Comparison of ENCODE assay signal across 9 cellular contexts in genomic region chr10:77513783-77514331, GRCh38.
DNase-seq lines count a peak whose midpoint lies in the region; ATAC-seq and TF ChIP-seq lines count a peak whose summit lies in the region.
"Had no signal": no experiment of that assay in that cellular context is flagged by ENCODE, and none has a peak within 500 bp of the region (broad histone marks: within the 10 kb centered on the region; RNA-seq: fewer than 3 reads in every experiment).

No MANE protein-coding gene starts in this region.

- H3K18ac ChIP-seq in neuronal stem cell (ENCODE audit: low read length), result peak overlapping the region; percentile 5

- no peak overlapping the region for H3K9ac ChIP-seq in neuronal stem cell (ENCODE audit: low read depth, low read length, poor library complexity)

- H2AFZ ChIP-seq in neuronal stem cell (ENCODE audit: low read length), result no peak overlapping the region

- no peaks in the 10 kb centered on the region for H3K79me1 ChIP-seq in neuronal stem cell (ENCODE audit: low read depth, low read length)

- no peak for ATAC-seq in HG03196 (IDR thresholded peaks at IDR 0.05; ENCODE audit: unreplicated experiment)
- ATAC-seq: naive thymus-derived CD4-positive, alpha-beta T cell had no signal

- H4K8ac ChIP-seq in neuronal stem cell (ENCODE audit: low read depth, low read length), result no peak overlapping the region

- H3K27ac ChIP-seq in neuronal stem cell (replicated peaks; ENCODE audit: low read length), result no peak overlapping the region

- H4K91ac ChIP-seq in neuronal stem cell (ENCODE audit: low read depth, low read length, poor library complexity), result no peak overlapping the region

- H2BK12ac ChIP-seq in neuronal stem cell (ENCODE audit: low read length), result no peak overlapping the region

- H3K4me3 ChIP-seq in neuronal stem cell (ENCODE audit: low read length in 2 of 2), result no peak overlapping the region

- no peak overlapping the region for H3K4me2 ChIP-seq in neuronal stem cell (ENCODE audit: insufficient read depth, low read length, poor library complexity, severe bottlenecking)

- H2BK120ac ChIP-seq in neuronal stem cell (ENCODE audit: low read depth, low read length), result peak overlapping the region; percentile 64

- H2BK15ac ChIP-seq in neuronal stem cell (ENCODE audit: low read length), result peak overlapping the region; percentile 22

- H3K4me1 ChIP-seq in neuronal stem cell (ENCODE audit: control insufficient read depth in 2 of 2, insufficient read depth in 1 of 2, low read depth in 1 of 2, low read length in 2 of 2), result peaks cover 0 to 23% of the 10 kb centered on the region in 2 donors

- no peak overlapping the region for H3K4ac ChIP-seq in neuronal stem cell (ENCODE audit: low read length)

- no CpG with 5 or more reads among the region's 15 CpGs for WGBS in neuronal stem cell (ENCODE audit: extremely low coverage in 2 of 2, insufficient read length in 2 of 2, insufficient replicate concordance in 1 of 2), 2 donors

- DNase-seq in DMS53 treated with DMSO at 0.1 percent for 48 hours (lab: John Stamatoyannopoulos, UW; ENCODE audit: unreplicated experiment), result peak; percentile 67
- DNase-seq in NCI-H446 (lab: John Stamatoyannopoulos, UW), result peak; percentile 32 to 73
- DNase-seq in epidermal melanocyte (ENCODE audit: insufficient read length, low spot score), result peak; percentile 57
- no peak for DNase-seq in neuronal stem cell (ENCODE audit: low spot score)
- DNase-seq in activated CD8-positive, alpha-beta memory T cell treated with anti-CD3 and anti-CD28 coated beads for 24 hours, result no peak
- DNase-seq in GM13977 (ENCODE audit: low spot score), result no peak
- no peak for DNase-seq in activated T-cell treated with anti-CD3 and anti-CD28 coated beads, Interleukin-2, amount 50 U/mL, for 48 hours
- DNase-seq: naive thymus-derived CD4-positive, alpha-beta T cell had no signal

- no peak for TF ChIP-seq CTCF in GM13977 (IDR thresholded peaks at IDR 0.05; ENCODE audit: extremely low read depth, insufficient read depth, missing control alignments)

- no peaks in the 10 kb centered on the region for H3K9me3 ChIP-seq in neuronal stem cell (replicated peaks in 1 of 2; ENCODE audit: control insufficient read depth in 2 of 2, insufficient read depth in 1 of 2, low read depth in 1 of 2, low read length in 2 of 2)

- no peak overlapping the region for H2BK5ac ChIP-seq in neuronal stem cell (ENCODE audit: low read length)

- in situ Hi-C loops in GM13977 (cut with MboI; ENCODE audit: low pct_unique_long_range_greater_than_20kb, low sequenced_read_pairs, unreplicated experiment), result no loop called here

- no peak overlapping the region for H3K14ac ChIP-seq in neuronal stem cell (ENCODE audit: low read length)

- no peaks in the 10 kb centered on the region for H3K36me3 ChIP-seq in neuronal stem cell (replicated peaks in 1 of 2; ENCODE audit: control insufficient read depth in 2 of 2, insufficient read depth in 2 of 2, low read length in 2 of 2)

- peaks cover 0 to 6% (median 0%) of the 10 kb centered on the region in 3 experiments for H3K27me3 ChIP-seq in neuronal stem cell (ENCODE audit: control insufficient read depth in 3 of 3, insufficient read depth in 3 of 3, low read depth in 1 of 3, low read length in 3 of 3)

- H2AK5ac ChIP-seq in neuronal stem cell (ENCODE audit: low read depth, low read length), result peak overlapping the region; percentile 49

- H3K23ac ChIP-seq in neuronal stem cell (ENCODE audit: low read depth, low read length, poor library complexity), result no peak overlapping the region

Comparison
In these comparisons a context has a peak if more than half of its experiments do, and no peak if none do; other contexts are left out.
1. DNase-seq: peak in DMS53 treated with DMSO at 0.1 percent for 48 hours (single experiment), NCI-H446 (2 of 2) and epidermal melanocyte (single experiment); none in neuronal stem cell (single experiment), activated CD8-positive, alpha-beta memory T cell treated with anti-CD3 and anti-CD28 coated beads for 24 hours (single experiment), GM13977 (single experiment) and activated T-cell treated with anti-CD3 and anti-CD28 coated beads, Interleukin-2, amount 50 U/mL, for 48 hours (0 of 2).